8 cellular contexts compared by ENCODE assay signal in genomic region chr11:31813242-31813960, GRCh38. TPM values are rescaled to one million over a fixed set of nuclear protein-coding genes. Genes with fewer than 3 reads are reported as not detected.
A peak's percentile ranks its signal among the peaks of the same experiment; 100 is the strongest.
DNase-seq lines count a peak whose midpoint lies in the region; ATAC-seq and TF ChIP-seq lines count a peak whose summit lies in the region.

No MANE protein-coding gene starts in this region.

- H3K36me3 ChIP-seq in heart right ventricle: no peaks in the 10 kb centered on the region
- H3K36me3 ChIP-seq in mesenchymal stem cell (ENCODE audit: control insufficient read depth in 1 of 2, insufficient read depth in 2 of 2, low read depth in 1 of 2, low read length in 2 of 2): peaks cover 0 to 3% of the 10 kb centered on the region in 2 experiments
- H3K36me3 ChIP-seq in aorta (ENCODE audit: control insufficient read depth in 1 of 2, insufficient read depth in 2 of 2, low read length in 1 of 2): no peaks in the 10 kb centered on the region

- H2AK5ac ChIP-seq in mesenchymal stem cell (ENCODE audit: low read length, severe bottlenecking): no peak overlapping the region

- intact Hi-C loops in heart right ventricle (cut with DNase I): loop anchor here in 1 of 10 donors (10.0 kb wide), 1 partner anchor 141 kb away; no protein-coding TSS in a partner anchor
- intact Hi-C loops in Right ventricle myocardium superior (cut with DNase I): no loop called here
- intact Hi-C loops in aorta (cut with DNase I): no loop called here

- TF ChIP-seq CTCF in heart right ventricle (IDR thresholded peaks at IDR 0.05): no peak

- no peak overlapping the region for H3K4ac ChIP-seq in mesenchymal stem cell (ENCODE audit: low read depth in 1 of 2, low read length in 2 of 2)

- peak overlapping the region; percentile 80 for H3K4me2 ChIP-seq in mesenchymal stem cell (ENCODE audit: low read length, poor library complexity, severe bottlenecking)

- no peak overlapping the region for H4K91ac ChIP-seq in mesenchymal stem cell (ENCODE audit: low read length)

- no peak overlapping the region for H2BK15ac ChIP-seq in mesenchymal stem cell (ENCODE audit: low read depth, poor library complexity, severe bottlenecking)

- H3K23ac ChIP-seq in mesenchymal stem cell (ENCODE audit: low read length in 2 of 2): no peak overlapping the region

- H2AFZ ChIP-seq in mesenchymal stem cell (ENCODE audit: low read depth, low read length): no peak overlapping the region

- no peak overlapping the region for H2BK12ac ChIP-seq in mesenchymal stem cell (ENCODE audit: low read length in 2 of 2)

- H3K18ac ChIP-seq in mesenchymal stem cell (ENCODE audit: low read depth in 1 of 2, low read length in 2 of 2): no peak overlapping the region

- no peak overlapping the region for H3K9ac ChIP-seq in mesenchymal stem cell (ENCODE audit: low read length)

- H3K4me3 ChIP-seq in heart right ventricle (peak overlapping the region; percentile 33 to 57 (median 50)), mesenchymal stem cell (ENCODE audit: insufficient read depth in 1 of 2, low read depth in 1 of 2, low read length in 2 of 2) (peak overlapping the region in 1 of 2 experiments; percentile 58), aorta (ENCODE audit: low read length in 2 of 2) (peak overlapping the region; percentile 1 to 11)

- peaks cover 44 to 91% (median 85%) of the 10 kb centered on the region in 9 donors for H3K4me1 ChIP-seq in heart right ventricle
- peaks cover 69% of the 10 kb centered on the region for H3K4me1 ChIP-seq in mesenchymal stem cell (ENCODE audit: control insufficient read depth, insufficient read depth, low read depth, low read length)
- peaks cover 0 to 3% of the 10 kb centered on the region in 2 donors for H3K4me1 ChIP-seq in aorta (ENCODE audit: control insufficient read depth in 1 of 2, insufficient read depth in 2 of 2, low read length in 2 of 2)

- DNase-seq in heart right ventricle (no peak), Right ventricle myocardium superior (no peak), astrocyte of the hippocampus (ENCODE audit: low read depth, low spot score) (peak; percentile 88), mesenchymal stem cell (no peak), aorta (no peak), GM19238 (ENCODE audit: insufficient read length, low spot score) (no peak)

- H3K27ac ChIP-seq in heart right ventricle: no peak overlapping the region
- no peak overlapping the region for H3K27ac ChIP-seq in mesenchymal stem cell (ENCODE audit: low read length, poor library complexity, severe bottlenecking)
- H3K27ac ChIP-seq in aorta (ENCODE audit: low read depth in 1 of 2, low read length in 2 of 2): no peak overlapping the region

- H3K79me1 ChIP-seq in mesenchymal stem cell (replicated peaks; ENCODE audit: low read length, poor library complexity, severe bottlenecking): no peaks in the 10 kb centered on the region

- no peak overlapping the region for H3K14ac ChIP-seq in mesenchymal stem cell (ENCODE audit: low read length in 2 of 2)

- no peak overlapping the region for H2BK120ac ChIP-seq in mesenchymal stem cell (ENCODE audit: low read depth, low read length)

- no peak overlapping the region for H4K8ac ChIP-seq in mesenchymal stem cell (ENCODE audit: low read length)

- no peak for ATAC-seq in heart right ventricle
- no peak for ATAC-seq in Right ventricle myocardium superior (ENCODE audit: poor library complexity)
- no peak for ATAC-seq in aorta (ENCODE audit: low FRiP score)
- no peak for ATAC-seq in HG02938 (IDR thresholded peaks at IDR 0.05; ENCODE audit: unreplicated experiment)
- ATAC-seq in GM18858 (IDR thresholded peaks at IDR 0.05; ENCODE audit: unreplicated experiment): no peak

- H3K27me3 ChIP-seq in heart right ventricle: peaks cover 84 to 100% (median 99%) of the 10 kb centered on the region in 7 donors
- peaks cover 96 to 98% of the 10 kb centered on the region in 2 experiments for H3K27me3 ChIP-seq in mesenchymal stem cell (ENCODE audit: control insufficient read depth in 1 of 2, insufficient read depth in 1 of 2, low read length in 2 of 2)
- H3K27me3 ChIP-seq in aorta (ENCODE audit: control insufficient read depth in 1 of 2, insufficient read depth in 2 of 2, low read length in 1 of 2): peaks cover 0 to 2% of the 10 kb centered on the region in 2 donors

- 2 to 3% methylated on average over 31 of the region's 31 CpGs for WGBS in heart right ventricle, 2 donors
- 2% methylated on average over 17 of the region's 31 CpGs for WGBS in mesenchymal stem cell
- WGBS in aorta, 2 donors: 6 to 8% methylated on average over 30 to 31 of the region's 31 CpGs

- H3K9me3 ChIP-seq in heart right ventricle: no peaks in the 10 kb centered on the region
- no peaks in the 10 kb centered on the region for H3K9me3 ChIP-seq in mesenchymal stem cell (ENCODE audit: control insufficient read depth, low read length)
- H3K9me3 ChIP-seq in aorta (ENCODE audit: control insufficient read depth, low read length): no peaks in the 10 kb centered on the region

- H2BK5ac ChIP-seq in mesenchymal stem cell (ENCODE audit: low read depth, low read length, poor library complexity, severe bottlenecking): no peak overlapping the region

RNA-seq across cellular contexts. Expression of gene PAX6, which starts 2.3 kb away (rescaled TPM):
- total RNA-seq in heart right ventricle: not detected
- under 1 TPM in 1 of 2 donors, not detected in 1; 0.01 TPM for polyA plus RNA-seq in heart right ventricle
- total RNA-seq in Right ventricle myocardium superior: not detected
- polyA plus RNA-seq in mesenchymal stem cell (2013, experiment 1 of 2): not detected
- polyA plus RNA-seq in mesenchymal stem cell (2013, experiment 2 of 2): not detected
- under 1 TPM in 1 of 2 donors, not detected in 1; 0.23 TPM for total RNA-seq in aorta
- under 1 TPM in 1 of 2 donors, not detected in 1; 0.38 TPM for polyA plus RNA-seq in aorta
